ENCODE assay signal across 28 cellular contexts in genomic region chr3:22353126-22353525, GRCh38.
"Had no signal": no experiment of that assay in that cellular context is flagged by ENCODE, and none has a peak within 500 bp of the region (broad histone marks: within the 10 kb centered on the region; RNA-seq: fewer than 3 reads in every experiment).

No MANE protein-coding gene starts in this region.

- H3K9me3 ChIP-seq: ovary, psoas muscle, right lobe of liver, sigmoid colon, suprapubic skin, testis, tibial artery, transverse colon, upper lobe of right lung, uterus had no signal

- H2AFZ ChIP-seq: neural progenitor cell, parathyroid adenoma had no signal

- H3K4me3 Mint-ChIP-seq: natural killer cell; nephron; neural progenitor cell; stimulated activated effector memory CD8-positive, alpha-beta T cell treated with anti-CD3 and anti-CD28 coated beads, Interleukin-12 subunit alpha, Interleukin-12 subunit beta, amount 100 ng/mL, for 72 hours; stimulated activated naive B cell treated with anti-CD40 and anti-IgM and Interleukin-4, amounts not matched to agents 10 μg/mL and 1 μg/mL and 100 μg/mL, for 72 hours; stimulated activated naive CD8-positive, alpha-beta T cell treated with anti-CD3 and anti-CD28 coated beads, Interleukin-15, amount 100 ng/mL, for 72 hours; type B pancreatic cell had no signal

- H3K27me3 Mint-ChIP-seq: stimulated activated naive B cell treated with anti-CD40 and anti-IgM and Interleukin-4, amounts not matched to agents 10 μg/mL and 1 μg/mL and 100 μg/mL, for 72 hours; stimulated activated naive CD8-positive, alpha-beta T cell treated with anti-CD3 and anti-CD28 coated beads, Interleukin-15, amount 100 ng/mL, for 72 hours had no signal

- H3K36me3 Mint-ChIP-seq: natural killer cell; neural progenitor cell; stimulated activated effector memory CD8-positive, alpha-beta T cell treated with anti-CD3 and anti-CD28 coated beads, Interleukin-12 subunit alpha, Interleukin-12 subunit beta, amount 100 ng/mL, for 72 hours; stimulated activated naive B cell treated with anti-CD40 and anti-IgM and Interleukin-4, amounts not matched to agents 10 μg/mL and 1 μg/mL and 100 μg/mL, for 72 hours; type B pancreatic cell had no signal

- H3K4me2 ChIP-seq: neural progenitor cell had no signal

- H3K9me3 Mint-ChIP-seq: nephron; neural progenitor cell; stimulated activated naive B cell treated with anti-CD40 and anti-IgM and Interleukin-4, amounts not matched to agents 10 μg/mL and 1 μg/mL and 100 μg/mL, for 72 hours; type B pancreatic cell had no signal

- H3K36me3 ChIP-seq: neural progenitor cell, ovary, right lobe of liver, sigmoid colon, suprapubic skin, tibial artery, transverse colon, upper lobe of right lung, uterus had no signal

- H3K4me1 ChIP-seq: neural progenitor cell, parathyroid adenoma, psoas muscle, right lobe of liver, suprapubic skin, testis, tibial artery, transverse colon, upper lobe of right lung, uterus had no signal

- H3K27ac ChIP-seq: neural progenitor cell, ovary, parathyroid adenoma, psoas muscle, right lobe of liver, sigmoid colon, suprapubic skin, testis, tibial artery, transverse colon, upper lobe of right lung, uterus had no signal

- H3K27ac Mint-ChIP-seq: natural killer cell; nephron; neural progenitor cell; progenitor cell of endocrine pancreas; stimulated activated effector memory CD8-positive, alpha-beta T cell treated with anti-CD3 and anti-CD28 coated beads, Interleukin-12 subunit alpha, Interleukin-12 subunit beta, amount 100 ng/mL, for 72 hours; stimulated activated naive B cell treated with anti-CD40 and anti-IgM and Interleukin-4, amounts not matched to agents 10 μg/mL and 1 μg/mL and 100 μg/mL, for 72 hours; stimulated activated naive CD8-positive, alpha-beta T cell treated with anti-CD3 and anti-CD28 coated beads, Interleukin-15, amount 100 ng/mL, for 72 hours; type B pancreatic cell had no signal

- DNase-seq: natural killer cell; occipital lobe; ovary; posterior cingulate gyrus; psoas muscle; right cardiac atrium; right lobe of liver; sigmoid colon; small intestine; stimulated activated CD4-positive, alpha-beta T cell treated with anti-CD3 and anti-CD28 coated beads, Interleukin-15, amount 100 ng/mL, for 24 hours; stimulated activated CD4-positive, alpha-beta T cell treated with anti-CD3 and anti-CD28 coated beads, Interleukin-2, amount 100 ng/mL, for 24 hours; stimulated activated CD4-positive, alpha-beta T cell treated with anti-CD3 and anti-CD28 coated beads, Interleukin-2, amount 100 ng/mL, for 48 hours; stimulated activated CD4-positive, alpha-beta T cell treated with anti-CD3 and anti-CD28 coated beads, Interleukin-4, amount 100 ng/mL, for 24 hours; stimulated activated naive B cell treated with anti-CD40 and anti-IgM and Interleukin-4, amounts not matched to agents 10 μg/mL and 1 μg/mL and 100 μg/mL, for 72 hours; stimulated activated naive CD8-positive, alpha-beta T cell treated with anti-CD3 and anti-CD28 coated beads, Interleukin-15, amount 100 ng/mL, for 72 hours; stimulated activated naive CD8-positive, alpha-beta T cell treated with anti-CD3 and anti-CD28 coated beads, Interleukin-15, Interleukin-2, amounts not matched to agents 100 U/mL and 50 U/mL, for 24 hours; testis; tibial artery; transverse colon; upper lobe of right lung; uterus had no signal

- ATAC-seq: natural killer cell; psoas muscle; right cardiac atrium; right lobe of liver; stimulated activated effector memory CD8-positive, alpha-beta T cell treated with anti-CD3 and anti-CD28 coated beads, Interleukin-12 subunit alpha, Interleukin-12 subunit beta, amount 100 ng/mL, for 72 hours; stimulated activated naive B cell treated with anti-CD40 and anti-IgM and Interleukin-4, amounts not matched to agents 10 μg/mL and 1 μg/mL and 100 μg/mL, for 72 hours; stimulated activated naive CD8-positive, alpha-beta T cell treated with anti-CD3 and anti-CD28 coated beads, Interleukin-15, amount 100 ng/mL, for 72 hours; stimulated activated naive CD8-positive, alpha-beta T cell treated with anti-CD3 and anti-CD28 coated beads, Interleukin-15, Interleukin-2, amounts not matched to agents 100 U/mL and 50 U/mL, for 24 hours; upper lobe of right lung had no signal

- H3K4me1 Mint-ChIP-seq: natural killer cell; neural progenitor cell; stimulated activated effector memory CD8-positive, alpha-beta T cell treated with anti-CD3 and anti-CD28 coated beads, Interleukin-12 subunit alpha, Interleukin-12 subunit beta, amount 100 ng/mL, for 72 hours; stimulated activated naive B cell treated with anti-CD40 and anti-IgM and Interleukin-4, amounts not matched to agents 10 μg/mL and 1 μg/mL and 100 μg/mL, for 72 hours; stimulated activated naive CD8-positive, alpha-beta T cell treated with anti-CD3 and anti-CD28 coated beads, Interleukin-15, amount 100 ng/mL, for 72 hours had no signal

- H3K27me3 ChIP-seq: neural progenitor cell, ovary, right lobe of liver, sigmoid colon, suprapubic skin, testis, tibial artery, transverse colon, upper lobe of right lung, uterus had no signal

- H3K4me3 ChIP-seq: neural progenitor cell, ovary, psoas muscle, right lobe of liver, sigmoid colon, suprapubic skin, testis, tibial artery, transverse colon, upper lobe of right lung, uterus had no signal

- H3K9ac ChIP-seq: neural progenitor cell, parathyroid adenoma had no signal
